ENCODE assay signal across 8 cellular contexts in genomic region chr13:29593605-29594297, GRCh38. TPM values are rescaled to one million over a fixed set of nuclear protein-coding genes. Genes with fewer than 3 reads are reported as not detected.
DNase-seq lines count a peak whose midpoint lies in the region; ATAC-seq and TF ChIP-seq lines count a peak whose summit lies in the region.

No MANE protein-coding gene starts in this region.

- no peak for TF ChIP-seq POLR2A in gastroesophageal sphincter (IDR thresholded peaks at IDR 0.05)
- TF ChIP-seq POLR2A in suprapubic skin (IDR thresholded peaks at IDR 0.05): no peak
- TF ChIP-seq POLR2A in prostate gland (IDR thresholded peaks at IDR 0.05): no peak

- TF ChIP-seq EP300 in gastroesophageal sphincter (IDR thresholded peaks at IDR 0.05) (no peak), suprapubic skin (IDR thresholded peaks at IDR 0.05) (no peak)

- H3K9me3 ChIP-seq in gastroesophageal sphincter: no peaks in the 10 kb centered on the region
- no peaks in the 10 kb centered on the region for H3K9me3 ChIP-seq in suprapubic skin
- H3K9me3 ChIP-seq in prostate gland: no peaks in the 10 kb centered on the region

- H3K36me3 ChIP-seq in gastroesophageal sphincter: no peaks in the 10 kb centered on the region
- H3K36me3 ChIP-seq in suprapubic skin: no peaks in the 10 kb centered on the region
- no peaks in the 10 kb centered on the region for H3K36me3 ChIP-seq in prostate gland

- H3K27me3 ChIP-seq in gastroesophageal sphincter: no peaks in the 10 kb centered on the region
- no peaks in the 10 kb centered on the region for H3K27me3 ChIP-seq in suprapubic skin
- H3K27me3 ChIP-seq in prostate gland (replicated peaks; ENCODE audit: insufficient read depth): no peaks in the 10 kb centered on the region

- H3K4me1 ChIP-seq in gastroesophageal sphincter: peaks cover 0 to 57% (median 3%) of the 10 kb centered on the region in 3 donors
- H3K4me1 ChIP-seq in suprapubic skin: peaks cover 45% of the 10 kb centered on the region
- peaks cover 2% of the 10 kb centered on the region for H3K4me1 ChIP-seq in prostate gland (replicated peaks)

- H3K4me1 Mint-ChIP-seq in activated T-cell treated with anti-CD3 and anti-CD28 coated beads, Interleukin-2, amount 50 U/mL, for 4 hours (ENCODE audit: low read depth): peaks cover 55% of the 10 kb centered on the region
- peaks cover 62% of the 10 kb centered on the region for H3K4me1 Mint-ChIP-seq in activated CD4-positive, alpha-beta memory T cell treated with anti-CD3 and anti-CD28 coated beads, Interleukin-2, amount 10 ng/mL, durations not matched to agents 7 days and 5 days

- WGBS in gastroesophageal sphincter (ENCODE audit: low coverage in 1 of 2), 2 donors: 50 to 55% methylated on average over 7 to 8 of the region's 8 CpGs
- WGBS in suprapubic skin: 47% methylated on average over 8 of the region's 8 CpGs
- WGBS in prostate gland: 65% methylated on average over 8 of the region's 8 CpGs

- ATAC-seq in activated T-cell treated with anti-CD3 and anti-CD28 coated beads, Interleukin-2, amount 50 U/mL, for 4 hours: no peak
- no peak for ATAC-seq in gastroesophageal sphincter
- no peak for ATAC-seq in GM18519 (IDR thresholded peaks at IDR 0.05; ENCODE audit: low FRiP score, unreplicated experiment)

- CTCF ChIA-PET in activated CD4-positive, alpha-beta memory T cell treated with anti-CD3 and anti-CD28 coated beads, Interleukin-2, amount 10 ng/mL, durations not matched to agents 7 days and 5 days (lab: Charles Lee): no interaction called here

- no peak for TF ChIP-seq CTCF in gastroesophageal sphincter (IDR thresholded peaks at IDR 0.05)
- no peak for TF ChIP-seq CTCF in suprapubic skin (IDR thresholded peaks at IDR 0.05)
- TF ChIP-seq CTCF in prostate gland (IDR thresholded peaks at IDR 0.05): no peak

- H3K27ac Mint-ChIP-seq in activated CD4-positive, alpha-beta memory T cell treated with anti-CD3 and anti-CD28 coated beads, Interleukin-2, amount 10 ng/mL, durations not matched to agents 7 days and 5 days: peak overlapping the region; percentile 88

- H3K4me3 Mint-ChIP-seq in activated T-cell treated with anti-CD3 and anti-CD28 coated beads, Interleukin-2, amount 50 U/mL, for 4 hours: peak overlapping the region; percentile 93
- H3K4me3 Mint-ChIP-seq in activated CD4-positive, alpha-beta memory T cell treated with anti-CD3 and anti-CD28 coated beads, Interleukin-2, amount 10 ng/mL, durations not matched to agents 7 days and 5 days: peak overlapping the region; percentile 91

- POLR2A ChIA-PET in activated CD4-positive, alpha-beta memory T cell treated with anti-CD3 and anti-CD28 coated beads, Interleukin-2, amount 10 ng/mL, durations not matched to agents 7 days and 5 days (lab: Charles Lee): interaction anchor here (1.0 kb wide), 1 partner anchor 38 kb away, joined by 4 read pairs; no protein-coding TSS in a partner anchor

- peak overlapping the region; percentile 85 to 98 (median 96) for H3K27ac ChIP-seq in gastroesophageal sphincter
- H3K27ac ChIP-seq in suprapubic skin: peak overlapping the region; percentile 98
- peak overlapping the region in 1 of 2 donors; percentile 82 for H3K27ac ChIP-seq in prostate gland

- H3K27me3 Mint-ChIP-seq in activated T-cell treated with anti-CD3 and anti-CD28 coated beads, Interleukin-2, amount 50 U/mL, for 4 hours (ENCODE audit: low read depth): no peaks in the 10 kb centered on the region
- H3K27me3 Mint-ChIP-seq in activated CD4-positive, alpha-beta memory T cell treated with anti-CD3 and anti-CD28 coated beads, Interleukin-2, amount 10 ng/mL, durations not matched to agents 7 days and 5 days: no peaks in the 10 kb centered on the region

- H3K4me3 ChIP-seq in gastroesophageal sphincter: peak overlapping the region; percentile 86 to 96
- peak overlapping the region; percentile 96 for H3K4me3 ChIP-seq in suprapubic skin
- peak overlapping the region in 1 of 2 donors; percentile 64 for H3K4me3 ChIP-seq in prostate gland

- H3K9me3 Mint-ChIP-seq in activated T-cell treated with anti-CD3 and anti-CD28 coated beads, Interleukin-2, amount 50 U/mL, for 4 hours: no peaks in the 10 kb centered on the region
- H3K9me3 Mint-ChIP-seq in activated CD4-positive, alpha-beta memory T cell treated with anti-CD3 and anti-CD28 coated beads, Interleukin-2, amount 10 ng/mL, durations not matched to agents 7 days and 5 days: no peaks in the 10 kb centered on the region

- peaks cover 24% of the 10 kb centered on the region for H3K36me3 Mint-ChIP-seq in activated T-cell treated with anti-CD3 and anti-CD28 coated beads, Interleukin-2, amount 50 U/mL, for 4 hours (ENCODE audit: insufficient read depth)
- peaks cover 18% of the 10 kb centered on the region for H3K36me3 Mint-ChIP-seq in activated CD4-positive, alpha-beta memory T cell treated with anti-CD3 and anti-CD28 coated beads, Interleukin-2, amount 10 ng/mL, durations not matched to agents 7 days and 5 days (ENCODE audit: low read depth)

- intact Hi-C loops in prostate gland (cut with DNase I): loop anchor here (10.0 kb wide), 1 partner anchor 521 kb away; no protein-coding TSS in a partner anchor

- DNase-seq in activated T-cell treated with anti-CD3 and anti-CD28 coated beads, Interleukin-2, amount 50 U/mL, for 4 hours: no peak
- no peak for DNase-seq in activated T-cell treated with anti-CD3 and anti-CD28 coated beads for 4 hours
- no peak for DNase-seq in activated CD4-positive, alpha-beta memory T cell treated with anti-CD3 and anti-CD28 coated beads, Interleukin-2, amount 10 ng/mL, durations not matched to agents 7 days and 5 days
- DNase-seq in suprapubic skin (ENCODE audit: low spot score in 2 of 2): no peak
- no peak for DNase-seq in prostate gland (ENCODE audit: low spot score)
- no peak for DNase-seq in NCI-H345 (lab: John Stamatoyannopoulos, UW)

RNA-seq across cellular contexts. Expression of gene SLC7A1, which starts 1.7 kb away (rescaled TPM):
- total RNA-seq in activated T-cell treated with anti-CD3 and anti-CD28 coated beads, Interleukin-2, amount 50 U/mL, for 4 hours: 100 to 1,000 TPM; 173 to 216 (median 180) TPM
- total RNA-seq in activated CD4-positive, alpha-beta memory T cell treated with anti-CD3 and anti-CD28 coated beads, Interleukin-2, amount 10 ng/mL, durations not matched to agents 7 days and 5 days: 10 to 100 TPM; 90.3 to 92.1 TPM
- total RNA-seq in gastroesophageal sphincter (10 to 100 TPM; 13.5 to 33.8 (median 22.1) TPM), suprapubic skin (100 to 1,000 TPM in 1 of 4 donors, 10 to 100 TPM in 3; 72.6 to 101 (median 86.7) TPM), prostate gland (10 to 100 TPM; 19.1 to 35.3 TPM)
